In the genomic region with DNA sequence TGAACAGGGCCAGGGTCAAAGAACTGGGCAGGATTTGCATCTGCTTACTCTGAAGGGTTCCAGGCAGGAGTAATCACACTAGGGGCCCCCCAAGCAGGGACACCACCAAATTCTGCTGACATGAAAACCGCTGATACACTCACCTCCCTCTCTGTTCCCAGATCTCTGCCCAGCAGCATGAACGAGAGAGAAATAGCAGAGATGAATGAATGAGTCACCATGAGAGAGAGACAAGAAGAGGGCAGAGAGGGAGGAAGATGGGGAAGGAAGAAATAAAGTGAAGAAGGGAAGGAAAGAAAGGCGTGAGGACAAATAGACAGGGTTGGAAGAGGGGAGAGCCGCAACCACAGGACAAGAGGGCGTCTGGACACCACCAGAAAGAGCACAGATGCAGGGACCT, we compare ENCODE assay signal across 28 cellular contexts.
"Had no signal": no experiment of that assay in that cellular context is flagged by ENCODE, and none has a peak within 500 bp of the region (broad histone marks: within the 10 kb centered on the region; RNA-seq: fewer than 3 reads in every experiment).

No MANE protein-coding gene starts in this region.

- H3K4me1 Mint-ChIP-seq: activated CD4-positive, alpha-beta T cell treated with anti-CD3 and anti-CD28 coated beads for 36 hours; activated CD8-positive, alpha-beta memory T cell treated with anti-CD3 and anti-CD28 coated beads, Interleukin-2, amount 10 ng/mL, durations not matched to agents 7 days and 5 days; activated naive CD4-positive, alpha-beta T cell treated with anti-CD3 and anti-CD28 coated beads, Interleukin-2, amount 50 U/mL, for 24 hours; naive B cell had no signal

- DNase-seq: activated CD4-positive, alpha-beta T cell treated with anti-CD3 and anti-CD28 coated beads for 36 hours; activated CD4-positive, CD25-positive, alpha-beta regulatory T cell; activated CD8-positive, alpha-beta memory T cell treated with anti-CD3 and anti-CD28 coated beads, Interleukin-2, amount 10 ng/mL, durations not matched to agents 7 days and 5 days; activated CD8-positive, alpha-beta T cell treated with anti-CD3 and anti-CD28 coated beads, Interleukin-2, amount 10 ng/mL, durations not matched to agents 7 days and 5 days; activated T-cell treated with anti-CD3 and anti-CD28 coated beads, Interleukin-2, amount 50 U/mL, for 48 hours; anterior cingulate cortex; cortex of kidney; effector memory CD8-positive, alpha-beta T cell; erythroblast; head of caudate nucleus; hypothalamus; left ventricle myocardium superior; naive B cell; nucleus accumbens; pancreas; sigmoid colon; stimulated activated CD4-positive, alpha-beta T cell treated with anti-CD3 and anti-CD28 coated beads, Interleukin-1b, Interleukin-23, amount 100 ng/mL, for 48 hours; stimulated activated naive CD4-positive, alpha-beta T cell; T-helper 1 cell; tibial artery had no signal

- H3K27me3 ChIP-seq: pancreas, sigmoid colon, suprapubic skin, tibial artery had no signal

- H3K4me2 ChIP-seq: smooth muscle cell had no signal

- H3K9me3 ChIP-seq: pancreas, prostate gland, suprapubic skin, tibial artery had no signal

- H3K4me1 ChIP-seq: pancreas, prostate gland, sigmoid colon, tibial artery had no signal

- ATAC-seq: activated CD4-positive, alpha-beta T cell treated with anti-CD3 and anti-CD28 coated beads for 36 hours; activated CD8-positive, alpha-beta memory T cell treated with anti-CD3 and anti-CD28 coated beads, Interleukin-2, amount 10 ng/mL, durations not matched to agents 7 days and 5 days; activated CD8-positive, alpha-beta T cell treated with anti-CD3 and anti-CD28 coated beads, Interleukin-2, amount 10 ng/mL, durations not matched to agents 7 days and 5 days; effector memory CD8-positive, alpha-beta T cell; left ventricle myocardium superior; pancreas had no signal

- H3K27ac Mint-ChIP-seq: activated CD4-positive, alpha-beta T cell treated with anti-CD3 and anti-CD28 coated beads for 36 hours; activated CD8-positive, alpha-beta memory T cell treated with anti-CD3 and anti-CD28 coated beads, Interleukin-2, amount 10 ng/mL, durations not matched to agents 7 days and 5 days; activated CD8-positive, alpha-beta T cell treated with anti-CD3 and anti-CD28 coated beads, Interleukin-2, amount 10 ng/mL, durations not matched to agents 7 days and 5 days; activated naive CD4-positive, alpha-beta T cell treated with anti-CD3 and anti-CD28 coated beads, Interleukin-2, amount 50 U/mL, for 24 hours; activated T-helper 2 cell treated with anti-CD3 and anti-CD28 coated beads, Interferon-gamma antibody, Interleukin-2, Interleukin-4, amounts not matched to agents 10 μg/mL and 5 μg/mL and 100 μg/mL, durations not matched to agents 14 hours and 24 hours and 36 hours; brain; effector memory CD8-positive, alpha-beta T cell; mesothelial cell of epicardium; naive B cell; T-helper 2 cell treated with Interferon-gamma antibody and Interleukin-4, amounts not matched to agents 5 μg/mL and 100 μg/mL, for 36 hours had no signal

- H3K36me3 Mint-ChIP-seq: activated CD8-positive, alpha-beta memory T cell treated with anti-CD3 and anti-CD28 coated beads, Interleukin-2, amount 10 ng/mL, durations not matched to agents 7 days and 5 days; activated naive CD4-positive, alpha-beta T cell treated with anti-CD3 and anti-CD28 coated beads, Interleukin-2, amount 50 U/mL, for 24 hours; naive B cell had no signal

- FAIRE-seq: pancreas had no signal

- H3K27me3 Mint-ChIP-seq: activated CD8-positive, alpha-beta memory T cell treated with anti-CD3 and anti-CD28 coated beads, Interleukin-2, amount 10 ng/mL, durations not matched to agents 7 days and 5 days had no signal

- H3K27ac ChIP-seq: pancreas, prostate gland, sigmoid colon, tibial artery had no signal

- H3K4me3 ChIP-seq: pancreas, prostate gland, sigmoid colon, smooth muscle cell, suprapubic skin, tibial artery had no signal

- H3K36me3 ChIP-seq: pancreas, prostate gland, sigmoid colon, suprapubic skin, tibial artery had no signal

- H3K9me3 Mint-ChIP-seq: activated naive CD4-positive, alpha-beta T cell treated with anti-CD3 and anti-CD28 coated beads, Interleukin-2, amount 50 U/mL, for 24 hours; activated T-helper 2 cell treated with anti-CD3 and anti-CD28 coated beads, Interferon-gamma antibody, Interleukin-2, Interleukin-4, amounts not matched to agents 10 μg/mL and 5 μg/mL and 100 μg/mL, durations not matched to agents 14 hours and 24 hours and 36 hours; T-helper 2 cell treated with Interferon-gamma antibody and Interleukin-4, amounts not matched to agents 5 μg/mL and 100 μg/mL, for 36 hours had no signal

- H3K4me3 Mint-ChIP-seq: activated CD4-positive, alpha-beta T cell treated with anti-CD3 and anti-CD28 coated beads for 36 hours; activated CD8-positive, alpha-beta memory T cell treated with anti-CD3 and anti-CD28 coated beads, Interleukin-2, amount 10 ng/mL, durations not matched to agents 7 days and 5 days; activated CD8-positive, alpha-beta T cell treated with anti-CD3 and anti-CD28 coated beads, Interleukin-2, amount 10 ng/mL, durations not matched to agents 7 days and 5 days; activated naive CD4-positive, alpha-beta T cell treated with anti-CD3 and anti-CD28 coated beads, Interleukin-2, amount 50 U/mL, for 24 hours; brain; effector memory CD8-positive, alpha-beta T cell; mesothelial cell of epicardium; naive B cell; T-helper 2 cell treated with Interferon-gamma antibody and Interleukin-4, amounts not matched to agents 5 μg/mL and 100 μg/mL, for 36 hours had no signal
